In genomic region chr14:92980866-92981265, GRCh38 we compare ENCODE assay signal across 28 cellular contexts. TPM values are rescaled to one million over a fixed set of nuclear protein-coding genes. Genes with fewer than 3 reads are reported as not detected.
"Had no signal": no experiment of that assay in that cellular context is flagged by ENCODE, and none has a peak within 500 bp of the region (broad histone marks: within the 10 kb centered on the region; RNA-seq: fewer than 3 reads in every experiment).

No MANE protein-coding gene starts in this region.

- H3K9me3 ChIP-seq: SK-N-SH had no signal

- DNase-seq: activated CD4-positive, alpha-beta T cell treated with anti-CD3 and anti-CD28 coated beads for 4 hours; activated CD8-positive, alpha-beta memory T cell treated with anti-CD3 and anti-CD28 coated beads, Interleukin-2, amount 50 U/mL, for 4 hours; activated CD8-positive, alpha-beta T cell treated with anti-CD3 and anti-CD28 coated beads for 36 hours; activated gamma-delta T cell treated with Interleukin-2 at 50 U/mL for 16 hours; activated naive CD4-positive, alpha-beta T cell treated with anti-CD3 and anti-CD28 coated beads, Interleukin-2, amount 10 ng/mL, durations not matched to agents 7 days and 5 days; activated T-cell treated with anti-CD3 and anti-CD28 coated beads, Interleukin-2, amount 50 U/mL, for 72 hours; amniotic stem cell; body of pancreas; IMR-90; Kasumi-1; KBM-7; NCI-H1092; NCI-H1417; NCI-H1930; NCI-H2171; NCI-H345; NCI-H510A; NCI-H526 treated with DMSO at 0.1 percent for 48 hours; NK-92 treated with Interleukin-12 subunit alpha and Interleukin-12 subunit beta, amount 100 ng/mL, for 24 hours; OCI-M1; RPMI8226; SJCRH30; SK-N-SH; T-helper 1 cell had no signal

- H3K27me3 ChIP-seq: ascending aorta, body of pancreas, SJCRH30 had no signal

- H3K27ac Mint-ChIP-seq: activated CD8-positive, alpha-beta T cell treated with anti-CD3 and anti-CD28 coated beads for 36 hours; activated naive CD4-positive, alpha-beta T cell treated with anti-CD3 and anti-CD28 coated beads, Interleukin-2, amount 10 ng/mL, durations not matched to agents 7 days and 5 days; activated T-cell treated with anti-CD3 and anti-CD28 coated beads, Interleukin-2, amount 50 U/mL, for 72 hours; activated T-helper 2 cell treated with anti-CD3 and anti-CD28 coated beads, Interferon-gamma antibody, Interleukin-2, Interleukin-4, amounts not matched to agents 10 μg/mL and 5 μg/mL and 100 μg/mL, durations not matched to agents 14 hours and 24 hours and 36 hours had no signal

- H3K27ac ChIP-seq: ascending aorta, body of pancreas, SJCRH30 had no signal

- H3K4me3 Mint-ChIP-seq: activated CD8-positive, alpha-beta T cell treated with anti-CD3 and anti-CD28 coated beads for 36 hours; activated naive CD4-positive, alpha-beta T cell treated with anti-CD3 and anti-CD28 coated beads, Interleukin-2, amount 10 ng/mL, durations not matched to agents 7 days and 5 days; activated T-cell treated with anti-CD3 and anti-CD28 coated beads, Interleukin-2, amount 50 U/mL, for 72 hours had no signal

- H3K4me1 Mint-ChIP-seq: activated naive CD4-positive, alpha-beta T cell treated with anti-CD3 and anti-CD28 coated beads, Interleukin-2, amount 10 ng/mL, durations not matched to agents 7 days and 5 days had no signal

- H3K4me3 ChIP-seq: ascending aorta, body of pancreas, SJCRH30 had no signal

- H3K27me3 Mint-ChIP-seq: activated CD8-positive, alpha-beta T cell treated with anti-CD3 and anti-CD28 coated beads for 36 hours; activated naive CD4-positive, alpha-beta T cell treated with anti-CD3 and anti-CD28 coated beads, Interleukin-2, amount 10 ng/mL, durations not matched to agents 7 days and 5 days had no signal

RNA-seq across cellular contexts. Expression of gene CHGA, which starts 57.9 kb away (rescaled TPM):
- total RNA-seq: activated CD8-positive, alpha-beta T cell treated with anti-CD3 and anti-CD28 coated beads for 36 hours; activated T-cell treated with anti-CD3 and anti-CD28 coated beads, Interleukin-2, amount 50 U/mL, for 72 hours; activated T-helper 2 cell treated with anti-CD3 and anti-CD28 coated beads, Interferon-gamma antibody, Interleukin-2, Interleukin-4, amounts not matched to agents 10 μg/mL and 5 μg/mL and 100 μg/mL, durations not matched to agents 14 hours and 24 hours and 36 hours; bronchial epithelial cell; IMR-90; Right ventricle myocardium inferior; SJCRH30 had no signal
- polyA plus RNA-seq: IMR-90 had no signal
